Comparison of ENCODE assay signal across 25 cellular contexts in genomic region chr1:29906927-29907326, GRCh38.
DNase-seq lines count a peak whose midpoint lies in the region; ATAC-seq, FAIRE-seq and TF ChIP-seq lines count a peak whose summit lies in the region.
"Had no signal": no experiment of that assay in that cellular context is flagged by ENCODE, and none has a peak within 500 bp of the region (broad histone marks: within the 10 kb centered on the region; RNA-seq: fewer than 3 reads in every experiment).

No MANE protein-coding gene starts in this region.

- H3K27ac ChIP-seq in IMR-90 (ENCODE audit: insufficient read depth, low read length) = no peak overlapping the region
- H3K27ac ChIP-seq in H1 (ENCODE audit: low read depth, low read length) = no peak overlapping the region
- no peak overlapping the region for H3K27ac ChIP-seq in neuronal stem cell (replicated peaks; ENCODE audit: low read length)
- H3K27ac ChIP-seq: BLaER1 had no signal

- no peaks in the 10 kb centered on the region for H3K4me1 ChIP-seq in IMR-90 (ENCODE audit: control insufficient read depth, insufficient read depth, low read length)
- H3K4me1 ChIP-seq in H1 (replicated peaks in 1 of 4; ENCODE audit: control insufficient read depth in 3 of 4, insufficient read depth in 4 of 4, low read length in 3 of 4) = peaks cover 1 to 5% (median 4%) of the 10 kb centered on the region in 4 experiments; a peak in 6 of 7 replicates
- H3K4me1 ChIP-seq in neuronal stem cell (ENCODE audit: control insufficient read depth in 2 of 2, insufficient read depth in 1 of 2, low read depth in 1 of 2, low read length in 2 of 2) = peaks cover 0 to 5% of the 10 kb centered on the region in 2 donors
- H3K4me1 ChIP-seq: BE2C had no signal

- no peak for ATAC-seq in IMR-90 (ENCODE audit: low read depth)
- no peak for ATAC-seq in GM19324 (IDR thresholded peaks at IDR 0.05; ENCODE audit: low FRiP score, unreplicated experiment)

- H2AK5ac ChIP-seq in IMR-90 (ENCODE audit: low read depth, low read length) (no peak overlapping the region), H1 (ENCODE audit: low read depth, low read length) (no peak overlapping the region), neuronal stem cell (ENCODE audit: low read depth, low read length) (no peak overlapping the region)

- in situ Hi-C loops in IMR-90 (cut with MboI; ENCODE audit: low sequenced_read_pairs) = no loop called here

- H3K18ac ChIP-seq in IMR-90 (ENCODE audit: low read depth, low read length) = no peak overlapping the region
- H3K18ac ChIP-seq in H1 (ENCODE audit: extremely low read depth, low read length) = no peak overlapping the region
- no peak overlapping the region for H3K18ac ChIP-seq in neuronal stem cell (ENCODE audit: low read length)

- WGBS in IMR-90 (ENCODE audit: extremely low coverage in 2 of 2, insufficient read length in 1 of 2), 2 experiments = 42% methylated on average over 6 of the region's 6 CpGs; no CpG with 5 or more reads in 1 of the 2 experiments
- 90% methylated on average over 6 of the region's 6 CpGs; no CpG with 5 or more reads in 1 of the 2 experiments for WGBS in H1 (ENCODE audit: extremely low coverage in 1 of 2, insufficient coverage in 1 of 2, insufficient read length in 1 of 2, insufficient replicate concordance in 2 of 2, low coverage in 1 of 2, low lambda C conversion rate in 2 of 2, missing lambda C conversion rate in 1 of 2), 2 experiments
- WGBS in neuronal stem cell (ENCODE audit: extremely low coverage in 2 of 2, insufficient read length in 2 of 2, insufficient replicate concordance in 1 of 2), 2 donors = no CpG with 5 or more reads among the region's 6 CpGs

- TF ChIP-seq POLR2A in IMR-90 (IDR thresholded peaks at IDR 0.05; ENCODE audit: low read depth, low read length) = no peak
- TF ChIP-seq POLR2A in H1 (IDR thresholded peaks at IDR 0.05; ENCODE audit: control extremely low read depth in 1 of 2, low read depth in 2 of 2, low read length in 2 of 2) = no peak

- no peaks in the 10 kb centered on the region for H3K27me3 ChIP-seq in IMR-90 (ENCODE audit: control insufficient read depth, insufficient read depth, low read length)
- H3K27me3 ChIP-seq in H1 (replicated peaks in 1 of 4; ENCODE audit: control insufficient read depth in 3 of 4, extremely low read depth in 1 of 4, insufficient read depth in 3 of 4, low read length in 3 of 4) = no peaks in the 10 kb centered on the region
- no peaks in the 10 kb centered on the region for H3K27me3 ChIP-seq in neuronal stem cell (ENCODE audit: control insufficient read depth in 3 of 3, insufficient read depth in 3 of 3, low read depth in 1 of 3, low read length in 3 of 3)
- H3K27me3 ChIP-seq: BE2C, BLaER1 had no signal

- no peak overlapping the region; the same call in 1 of the 2 replicates for H2BK12ac ChIP-seq in H1 (ENCODE audit: low read depth, low read length)
- no peak overlapping the region for H2BK12ac ChIP-seq in neuronal stem cell (ENCODE audit: low read length)

- no peak for FAIRE-seq in H1 (lab: Jason Lieb, UNC)
- FAIRE-seq: A204.1, GM12891, GM19239 had no signal

- H2BK15ac ChIP-seq in IMR-90 (ENCODE audit: low read depth, low read length) (no peak overlapping the region), H1 (ENCODE audit: low read length) (no peak overlapping the region), neuronal stem cell (ENCODE audit: low read length) (peak overlapping the region; percentile 84)

- BruUV-seq in IMR-90 (replicated peaks; lab: Mats Ljungman, UMichigan) = no TSS peak

- no peak for TF ChIP-seq RAD21 in IMR-90 (IDR thresholded peaks at IDR 0.05; ENCODE audit: low read length)
- TF ChIP-seq RAD21 in H1 (IDR thresholded peaks at IDR 0.05 in 1 of 2, conservative IDR thresholded peaks at IDR 0.05 in 1 of 2; ENCODE audit: low read depth in 2 of 2, low read length in 2 of 2) = no peak

- peak overlapping the region; percentile 3 for H2AK9ac ChIP-seq in IMR-90 (replicated peaks; ENCODE audit: low read depth, low read length, poor library complexity)

- no peak for TF ChIP-seq CTCF in IMR-90 (conservative IDR thresholded peaks at IDR 0.05; ENCODE audit: low read depth, low read length)
- TF ChIP-seq CTCF in H1 (IDR thresholded peaks at IDR 0.05; ENCODE audit: control extremely low read depth in 1 of 3, insufficient read depth in 1 of 3, low read depth in 1 of 3, low read length in 3 of 3) = no peak

- H3K4ac ChIP-seq in IMR-90 (ENCODE audit: low read depth, low read length) (no peak overlapping the region), H1 (replicated peaks; ENCODE audit: insufficient read length, low read depth, low read length) (no peak overlapping the region), neuronal stem cell (ENCODE audit: low read length) (no peak overlapping the region)

- H2AFZ ChIP-seq in IMR-90 (replicated peaks; ENCODE audit: low read length, poor library complexity) (no peak overlapping the region), H1 (ENCODE audit: low read length) (no peak overlapping the region), neuronal stem cell (ENCODE audit: low read length) (no peak overlapping the region)

- CTCF ChIA-PET in IMR-90 (lab: Yijun Ruan, JAX) (no interaction called here), H1 (lab: Charles Lee; ENCODE audit: partially characterized antibody) (interaction anchor here (1.2 kb wide), 2 partner anchors 9 to 24 kb away, joined by 3 read pairs; no protein-coding TSS in a partner anchor)

- DNase-seq in IMR-90 (no peak), H1 (ENCODE audit: low read depth in 1 of 2, low spot score in 2 of 2) (no peak), neuronal stem cell (ENCODE audit: low spot score) (no peak), GDM1 (lab: John Stamatoyannopoulos, UW) (no peak), HPDE6-E6E7 (ENCODE audit: extremely low spot score) (no peak)
- DNase-seq: 8988T; ACHN; BE2C; C1 segment of cervical spinal cord; CD4-positive, alpha-beta memory T cell; CD4-positive, CD25-positive, alpha-beta regulatory T cell; CD8-positive, alpha-beta memory T cell; COR-L47; DMS 273 treated with DMSO at 0.1 percent for 48 hours; DMS153; DMS53; DMS79; DND-41; EL; GF-D8 had no signal

- H3K14ac ChIP-seq in IMR-90 (replicated peaks; ENCODE audit: low read depth, low read length) = no peak overlapping the region
- no peak overlapping the region for H3K14ac ChIP-seq in H1 (ENCODE audit: insufficient read length)
- no peak overlapping the region for H3K14ac ChIP-seq in neuronal stem cell (ENCODE audit: low read length)

- H4K5ac ChIP-seq in IMR-90 (ENCODE audit: low read depth, low read length) (no peak overlapping the region), H1 (ENCODE audit: insufficient read length, low read depth, low read length) (no peak overlapping the region)

- H3K79me1 ChIP-seq in IMR-90 (ENCODE audit: low read depth in 1 of 2, low read length in 2 of 2) (no peaks in the 10 kb centered on the region), H1 (ENCODE audit: low read depth, low read length) (no peaks in the 10 kb centered on the region), neuronal stem cell (ENCODE audit: low read depth, low read length) (no peaks in the 10 kb centered on the region)

- H3K4me3 ChIP-seq in IMR-90 (ENCODE audit: insufficient read depth, low read depth, low read length) (no peak overlapping the region), H1 (ENCODE audit: extremely low read depth in 1 of 4, insufficient read depth in 2 of 4, low read depth in 3 of 4, low read length in 4 of 4) (no peak overlapping the region), neuronal stem cell (ENCODE audit: low read length in 2 of 2) (no peak overlapping the region)
- H3K4me3 ChIP-seq: BLaER1 had no signal

- no peak for TF ChIP-seq EP300 in H1 (IDR thresholded peaks at IDR 0.05; ENCODE audit: borderline replicate concordance in 1 of 2, low read depth in 2 of 2, low read length in 2 of 2)

- no peak overlapping the region for H2BK20ac ChIP-seq in IMR-90 (ENCODE audit: low read depth, low read length)
- H2BK20ac ChIP-seq in H1 (ENCODE audit: low read length) = no peak overlapping the region

- no peaks in the 10 kb centered on the region for H3K79me2 ChIP-seq in H1 (ENCODE audit: control insufficient read depth in 1 of 2, insufficient read depth in 2 of 2, low read length in 2 of 2)

- intact Hi-C loops in IMR-90 (cut with micrococcal nuclease) = no loop called here

- POLR2A ChIA-PET in IMR-90 (lab: Charles Lee; ENCODE audit: unreplicated experiment) (no interaction called here), H1 (lab: Charles Lee; ENCODE audit: partially characterized antibody) (no interaction called here)

- H4K20me1 ChIP-seq in IMR-90 (ENCODE audit: insufficient read depth, low read length) = no peaks in the 10 kb centered on the region
- no peaks in the 10 kb centered on the region for H4K20me1 ChIP-seq in H1 (replicated peaks in 1 of 2; ENCODE audit: control insufficient read depth in 1 of 2, insufficient read depth in 2 of 2, low read length in 2 of 2)
- H4K20me1 ChIP-seq: BLaER1 had no signal

- no peak overlapping the region for H3K23ac ChIP-seq in IMR-90 (ENCODE audit: low read depth, low read length)
- no peak overlapping the region for H3K23ac ChIP-seq in H1 (ENCODE audit: insufficient read length)
- H3K23ac ChIP-seq in neuronal stem cell (ENCODE audit: low read depth, low read length, poor library complexity) = no peak overlapping the region

- H2BK5ac ChIP-seq in IMR-90 (ENCODE audit: low read depth, low read length, poor library complexity, severe bottlenecking) = no peak overlapping the region
- no peak overlapping the region for H2BK5ac ChIP-seq in H1 (ENCODE audit: low read depth, low read length)
- H2BK5ac ChIP-seq in neuronal stem cell (ENCODE audit: low read length) = no peak overlapping the region

- H4K91ac ChIP-seq in IMR-90 (ENCODE audit: insufficient read depth, low read depth, low read length) (no peak overlapping the region), H1 (replicated peaks; ENCODE audit: insufficient read length, low read length) (peak overlapping the region; percentile 15), neuronal stem cell (ENCODE audit: low read depth, low read length, poor library complexity) (no peak overlapping the region)

- H3K9ac ChIP-seq in IMR-90 (ENCODE audit: low read depth, low read length) (no peak overlapping the region), H1 (replicated peaks in 1 of 4; ENCODE audit: extremely low read depth in 1 of 4, low read depth in 3 of 4, low read length in 3 of 4) (no peak overlapping the region), neuronal stem cell (ENCODE audit: low read depth, low read length, poor library complexity) (no peak overlapping the region)
- H3K9ac ChIP-seq: BLaER1 had no signal

- H3K36me3 ChIP-seq in IMR-90 (ENCODE audit: control insufficient read depth, insufficient read depth, low read length) (no peaks in the 10 kb centered on the region), H1 (ENCODE audit: control insufficient read depth in 2 of 4, insufficient read depth in 4 of 4, low read length in 3 of 4) (no peaks in the 10 kb centered on the region), neuronal stem cell (replicated peaks in 1 of 2; ENCODE audit: control insufficient read depth in 2 of 2, insufficient read depth in 2 of 2, low read length in 2 of 2) (no peaks in the 10 kb centered on the region)
- H3K36me3 ChIP-seq: BE2C, BLaER1 had no signal

- no peak overlapping the region for H3K4me2 ChIP-seq in IMR-90 (ENCODE audit: low read depth, low read length)
- H3K4me2 ChIP-seq in H1 (ENCODE audit: insufficient read depth in 1 of 2, low read depth in 2 of 2, low read length in 2 of 2) = no peak overlapping the region
- H3K4me2 ChIP-seq in neuronal stem cell (ENCODE audit: insufficient read depth, low read length, poor library complexity, severe bottlenecking) = no peak overlapping the region
- H3K4me2 ChIP-seq: BLaER1 had no signal

- H3K9me1 ChIP-seq in IMR-90 (ENCODE audit: insufficient read depth, low read length) = no peaks in the 10 kb centered on the region

- no peaks in the 10 kb centered on the region for H3K9me3 ChIP-seq in IMR-90 (ENCODE audit: control insufficient read depth, insufficient read depth, low read length)
- H3K9me3 ChIP-seq in H1 (ENCODE audit: insufficient read depth in 2 of 2, low read depth in 1 of 2, low read length in 1 of 2) = no peaks in the 10 kb centered on the region
- H3K9me3 ChIP-seq in neuronal stem cell (replicated peaks in 1 of 2; ENCODE audit: control insufficient read depth in 2 of 2, insufficient read depth in 1 of 2, low read depth in 1 of 2, low read length in 2 of 2) = no peaks in the 10 kb centered on the region
- H3K9me3 ChIP-seq: BE2C, BLaER1 had no signal

- no peak overlapping the region for H2BK120ac ChIP-seq in IMR-90 (ENCODE audit: low read depth, low read length)
- H2BK120ac ChIP-seq in H1 (replicated peaks; ENCODE audit: low read depth, low read length) = no peak overlapping the region
- H2BK120ac ChIP-seq in neuronal stem cell (ENCODE audit: low read depth, low read length) = no peak overlapping the region

- no peaks in the 10 kb centered on the region for H3K23me2 ChIP-seq in H1 (ENCODE audit: low read depth, low read length)

- H3K56ac ChIP-seq in IMR-90 (ENCODE audit: extremely low read depth, insufficient read depth, low read length) (no peak overlapping the region), H1 (replicated peaks; ENCODE audit: insufficient read length, low read depth, low read length) (no peak overlapping the region)

- dilution Hi-C loops in IMR-90 (cut with HindIII; ENCODE audit: low sequenced_read_pairs, unreplicated experiment) = no loop called here

- H4K8ac ChIP-seq in IMR-90 (ENCODE audit: low read depth in 2 of 2, low read length in 2 of 2) = no peak overlapping the region
- 0 out of 2 replicates have a peak overlapping the region, but pooled peaks have one; percentile 57 for H4K8ac ChIP-seq in H1 (ENCODE audit: extremely low read depth, insufficient read depth, low read length)
- no peak overlapping the region for H4K8ac ChIP-seq in neuronal stem cell (ENCODE audit: low read depth, low read length)
